In genomic region chr1:240925273-240925672, GRCh38 we compare ENCODE assay signal across 8 cellular contexts.
"Had no signal": no experiment of that assay in that cellular context is flagged by ENCODE, and none has a peak within 500 bp of the region (broad histone marks: within the 10 kb centered on the region; RNA-seq: fewer than 3 reads in every experiment).

No MANE protein-coding gene starts in this region.

- H3K4me3 ChIP-seq: GM12878 had no signal

- FAIRE-seq: G401.6, GM12878, GM12891, GM12892, GM18507, GM19239 had no signal

- ATAC-seq: GM12878 had no signal

- DNase-seq: GDM1, GF-D8 had no signal
